Comparison of ENCODE assay signal across 13 cellular contexts in the genomic region with DNA sequence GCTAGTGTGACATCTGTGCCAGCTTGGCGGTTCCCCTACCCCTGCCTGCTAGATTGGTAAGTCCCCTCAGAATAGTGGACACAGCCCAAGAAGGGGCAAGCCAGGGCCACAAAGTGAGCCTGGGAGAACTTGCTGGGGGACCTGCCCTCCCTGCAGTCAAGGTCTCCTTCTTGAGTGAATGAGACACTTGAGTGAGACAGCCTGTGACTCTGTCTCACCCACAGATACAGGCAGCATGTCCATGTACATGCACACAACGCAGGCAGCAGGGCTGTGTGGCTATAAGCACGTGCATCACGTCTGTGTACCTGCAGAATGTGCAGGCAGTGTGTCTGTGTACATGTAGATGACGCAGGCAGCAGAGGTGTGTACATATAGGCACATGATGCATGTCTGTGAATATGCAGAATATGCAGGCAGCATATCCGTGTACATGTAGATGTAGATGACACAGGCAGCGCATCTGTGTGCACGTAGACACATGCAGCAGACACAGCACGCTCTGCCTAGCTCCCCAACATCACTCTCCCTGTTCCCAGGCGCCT.
"Had no signal": no experiment of that assay in that cellular context is flagged by ENCODE, and none has a peak within 500 bp of the region (broad histone marks: within the 10 kb centered on the region; RNA-seq: fewer than 3 reads in every experiment).

No MANE protein-coding gene starts in this region.

- H3K4me3 ChIP-seq: adrenal gland, cardiac muscle cell, lung, ovary, transverse colon had no signal

- H3K4me1 ChIP-seq: adrenal gland had no signal

- ATAC-seq: stimulated activated memory B cell treated with anti-CD40 and anti-IgM and Interleukin-4, amounts not matched to agents 10 μg/mL and 1 μg/mL and 100 μg/mL, for 72 hours had no signal

- H3K36me3 ChIP-seq: adrenal gland, cardiac muscle cell, ovary, transverse colon had no signal

- H3K27me3 ChIP-seq: adrenal gland, cardiac muscle cell, ovary, transverse colon had no signal

- H3K27ac ChIP-seq: cardiac muscle cell, ovary had no signal

- DNase-seq: activated CD4-positive, alpha-beta T cell treated with anti-CD3 and anti-CD28 coated beads, Interleukin-2, amount 50 U/mL, for 4 hours; activated naive CD4-positive, alpha-beta T cell treated with anti-CD3 and anti-CD28 coated beads, Interleukin-2, amount 50 U/mL, for 16 hours; activated T-cell treated with anti-CD3 and anti-CD28 coated beads, Interleukin-2, amount 50 U/mL, for 1 hour; erythroblast; midbrain; stimulated activated CD4-positive, alpha-beta T cell treated with anti-CD3 and anti-CD28 coated beads, Interleukin-2, amount 100 ng/mL, for 48 hours; SW 1271 had no signal

- H3K9me3 ChIP-seq: adrenal gland, ovary, transverse colon had no signal
